ENCODE assay signal across 1 cellular context in the genomic region with DNA sequence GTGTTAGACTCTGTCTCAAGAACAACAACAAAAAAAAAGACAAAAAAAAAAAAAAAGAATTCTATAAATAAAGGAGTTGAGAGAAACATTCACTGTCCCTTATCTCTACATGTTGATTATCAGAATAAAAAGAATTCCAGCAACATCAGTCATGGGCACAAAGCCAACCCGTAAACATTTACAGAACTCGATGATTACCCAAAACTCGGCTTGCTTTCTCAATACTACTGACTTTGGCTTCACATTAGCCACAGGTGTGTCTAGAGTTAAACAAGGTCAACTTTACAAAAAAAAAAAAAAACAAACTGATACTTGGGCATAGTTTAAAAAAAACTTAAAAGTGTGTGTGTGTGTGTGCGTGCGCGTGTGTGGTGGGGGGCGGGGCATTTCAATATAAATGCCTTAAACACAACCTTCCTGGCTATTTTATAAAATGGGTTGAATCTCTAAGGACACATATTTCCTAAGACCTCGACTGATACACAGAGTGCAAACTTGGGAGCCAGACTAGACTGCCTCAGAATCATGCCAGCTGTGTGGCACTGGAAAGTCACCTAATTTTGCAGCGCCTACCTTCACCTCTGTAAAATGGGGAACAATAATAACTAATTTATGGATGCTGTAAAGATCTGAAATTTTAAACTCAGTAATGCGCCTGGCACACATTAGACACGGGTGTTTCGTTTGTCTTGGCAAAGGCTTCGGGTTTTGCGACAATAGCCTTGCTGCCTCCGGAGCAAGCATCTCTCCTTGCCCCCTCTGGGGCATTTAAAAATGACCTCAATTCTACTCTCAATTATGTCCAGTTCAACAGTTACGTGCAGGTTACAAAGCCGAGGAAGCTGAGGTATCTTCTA.
TF ChIP-seq lines count a peak whose summit lies in the region.

No MANE protein-coding gene starts in this region.

TF ChIP-seq in HEK293, 187 proteins besides CTCF, POLR2A, EP300 and RAD21 (continued from another document):
- TF ChIP-seq, protein P1, sequence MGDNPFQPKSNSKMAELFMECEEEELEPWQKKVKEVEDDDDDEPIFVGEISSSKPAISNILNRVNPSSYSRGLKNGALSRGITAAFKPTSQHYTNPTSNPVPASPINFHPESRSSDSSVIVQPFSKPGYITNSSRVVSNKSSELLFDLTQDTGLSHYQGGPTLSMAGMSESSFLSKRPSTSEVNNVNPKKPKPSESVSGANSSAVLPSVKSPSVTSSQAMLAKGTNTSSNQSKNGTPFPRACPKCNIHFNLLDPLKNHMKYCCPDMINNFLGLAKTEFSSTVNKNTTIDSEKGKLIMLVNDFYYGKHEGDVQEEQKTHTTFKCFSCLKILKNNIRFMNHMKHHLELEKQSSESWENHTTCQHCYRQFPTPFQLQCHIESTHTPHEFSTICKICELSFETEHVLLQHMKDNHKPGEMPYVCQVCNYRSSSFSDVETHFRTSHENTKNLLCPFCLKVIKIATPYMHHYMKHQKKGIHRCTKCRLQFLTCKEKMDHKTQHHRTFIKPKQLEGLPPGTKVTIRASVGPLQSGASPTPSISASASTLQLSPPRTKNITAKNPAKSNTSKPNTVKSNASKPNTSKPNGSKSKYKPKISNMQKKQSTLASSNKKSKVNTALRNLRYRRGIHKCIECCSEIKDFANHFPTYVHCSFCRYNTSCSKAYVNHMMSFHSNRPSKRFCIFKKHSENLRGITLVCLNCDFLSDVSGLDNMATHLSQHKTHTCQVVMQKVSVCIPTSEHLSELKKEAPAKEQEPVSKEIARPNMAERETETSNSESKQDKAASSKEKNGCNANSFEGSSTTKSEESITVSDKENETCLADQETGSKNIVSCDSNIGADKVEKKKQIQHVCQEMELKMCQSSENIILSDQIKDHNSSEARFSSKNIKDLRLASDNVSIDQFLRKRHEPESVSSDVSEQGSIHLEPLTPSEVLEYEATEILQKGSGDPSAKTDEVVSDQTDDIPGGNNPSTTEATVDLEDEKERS (tag by site-specific recombination; IDR thresholded peaks at IDR 0.05), result no peak
- no peak for TF ChIP-seq ZBTB7A (tag by site-specific recombination; IDR thresholded peaks at IDR 0.05; ENCODE audit: low read depth)
- no peak; the same call in 1 of the 2 replicates for TF ChIP-seq ZNF660 (tag by site-specific recombination; IDR thresholded peaks at IDR 0.05)
- TF ChIP-seq ZNF600 (tag by site-specific recombination; IDR thresholded peaks at IDR 0.05), result peak; percentile 49; the same call in 1 of the 2 replicates
- TF ChIP-seq, protein P2, sequence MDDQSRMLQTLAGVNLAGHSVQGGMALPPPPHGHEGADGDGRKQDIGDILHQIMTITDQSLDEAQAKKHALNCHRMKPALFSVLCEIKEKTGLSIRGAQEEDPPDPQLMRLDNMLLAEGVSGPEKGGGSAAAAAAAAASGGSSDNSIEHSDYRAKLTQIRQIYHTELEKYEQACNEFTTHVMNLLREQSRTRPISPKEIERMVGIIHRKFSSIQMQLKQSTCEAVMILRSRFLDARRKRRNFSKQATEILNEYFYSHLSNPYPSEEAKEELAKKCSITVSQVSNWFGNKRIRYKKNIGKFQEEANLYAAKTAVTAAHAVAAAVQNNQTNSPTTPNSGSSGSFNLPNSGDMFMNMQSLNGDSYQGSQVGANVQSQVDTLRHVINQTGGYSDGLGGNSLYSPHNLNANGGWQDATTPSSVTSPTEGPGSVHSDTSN (CRISPR knock-in tag; IDR thresholded peaks at IDR 0.05), result no peak
- TF ChIP-seq ZNF175 (tag by site-specific recombination; IDR thresholded peaks at IDR 0.05), result no peak
- no peak for TF ChIP-seq ZNF626 (tag by site-specific recombination; IDR thresholded peaks at IDR 0.05)
